Comparison of ENCODE assay signal across 24 cellular contexts in genomic region chr17:3627768-3628167, GRCh38.
"Had no signal": no experiment of that assay in that cellular context is flagged by ENCODE, and none has a peak within 500 bp of the region (broad histone marks: within the 10 kb centered on the region; RNA-seq: fewer than 3 reads in every experiment).

No MANE protein-coding gene starts in this region.

- H3K27me3 ChIP-seq: colonic mucosa, foreskin keratinocyte, gastroesophageal sphincter, ovary, right lobe of liver, suprapubic skin, thyroid gland had no signal

- H3K4me3 Mint-ChIP-seq: central memory CD8-positive, alpha-beta T cell; dendritic cell treated with granulocyte-macrophage colony-stimulating factor and Interleukin-4, amounts not matched to agents 40 ng/mL and 50 ng/mL, for 4 days; endodermal cell; naive thymus-derived CD8-positive, alpha-beta T cell; stimulated activated naive B cell treated with anti-CD40 and anti-IgM and Interleukin-4, amounts not matched to agents 10 μg/mL and 1 μg/mL and 100 μg/mL, for 72 hours; stimulated activated naive CD8-positive, alpha-beta T cell treated with anti-CD3 and anti-CD28 coated beads, Interleukin-15, Interleukin-2, amounts not matched to agents 100 ng/mL and 50 ng/mL, for 24 hours; type B pancreatic cell had no signal

- ATAC-seq: esophagus mucosa; foreskin keratinocyte; gastroesophageal sphincter; left lobe of liver; lower lobe of right lung; naive thymus-derived CD8-positive, alpha-beta T cell; right lobe of liver; stimulated activated naive B cell treated with anti-CD40 and anti-IgM and Interleukin-4, amounts not matched to agents 10 μg/mL and 1 μg/mL and 100 μg/mL, for 72 hours had no signal

- H3K4me1 ChIP-seq: colonic mucosa, foreskin keratinocyte, lower lobe of right lung, right lobe of liver, suprapubic skin, thyroid gland had no signal

- H3K4me3 ChIP-seq: colonic mucosa, gastroesophageal sphincter, lower lobe of right lung, ovary, right lobe of liver, suprapubic skin, thyroid gland had no signal

- H3K9me3 ChIP-seq: colonic mucosa, gastroesophageal sphincter, lower lobe of right lung, ovary, right lobe of liver, suprapubic skin, thyroid gland had no signal

- H3K27ac Mint-ChIP-seq: dendritic cell treated with granulocyte-macrophage colony-stimulating factor and Interleukin-4, amounts not matched to agents 40 ng/mL and 50 ng/mL, for 4 days; endodermal cell; naive thymus-derived CD8-positive, alpha-beta T cell; stimulated activated naive B cell treated with anti-CD40 and anti-IgM and Interleukin-4, amounts not matched to agents 10 μg/mL and 1 μg/mL and 100 μg/mL, for 72 hours; stimulated activated naive CD8-positive, alpha-beta T cell treated with anti-CD3 and anti-CD28 coated beads, Interleukin-15, Interleukin-2, amounts not matched to agents 100 ng/mL and 50 ng/mL, for 24 hours; type B pancreatic cell had no signal

- H3K27me3 Mint-ChIP-seq: central memory CD8-positive, alpha-beta T cell; dendritic cell treated with granulocyte-macrophage colony-stimulating factor and Interleukin-4, amounts not matched to agents 40 ng/mL and 50 ng/mL, for 4 days; naive thymus-derived CD8-positive, alpha-beta T cell; stimulated activated naive B cell treated with anti-CD40 and anti-IgM and Interleukin-4, amounts not matched to agents 10 μg/mL and 1 μg/mL and 100 μg/mL, for 72 hours; stimulated activated naive CD8-positive, alpha-beta T cell treated with anti-CD3 and anti-CD28 coated beads, Interleukin-15, Interleukin-2, amounts not matched to agents 100 ng/mL and 50 ng/mL, for 24 hours; type B pancreatic cell had no signal

- H3K36me3 ChIP-seq: ovary had no signal

- H3K9me3 Mint-ChIP-seq: central memory CD8-positive, alpha-beta T cell; dendritic cell treated with granulocyte-macrophage colony-stimulating factor and Interleukin-4, amounts not matched to agents 40 ng/mL and 50 ng/mL, for 4 days; endodermal cell; naive thymus-derived CD8-positive, alpha-beta T cell; stimulated activated naive B cell treated with anti-CD40 and anti-IgM and Interleukin-4, amounts not matched to agents 10 μg/mL and 1 μg/mL and 100 μg/mL, for 72 hours; stimulated activated naive CD8-positive, alpha-beta T cell treated with anti-CD3 and anti-CD28 coated beads, Interleukin-15, Interleukin-2, amounts not matched to agents 100 ng/mL and 50 ng/mL, for 24 hours; type B pancreatic cell had no signal

- H3K27ac ChIP-seq: colonic mucosa, epithelial cell of prostate, foreskin keratinocyte, gastroesophageal sphincter, lower lobe of right lung, right lobe of liver, suprapubic skin, thyroid gland had no signal

- DNase-seq: colonic mucosa; effector CD8-positive, alpha-beta T cell; endodermal cell; foreskin keratinocyte; kidney; lower lobe of right lung; naive thymus-derived CD8-positive, alpha-beta T cell; occipital lobe; right lobe of liver; small intestine; stimulated activated CD4-positive, alpha-beta T cell treated with anti-CD3 and anti-CD28 coated beads, Interleukin-15, amount 100 ng/mL, for 24 hours; stimulated activated CD4-positive, alpha-beta T cell treated with anti-CD3 and anti-CD28 coated beads, Interleukin-2, amount 100 ng/mL, for 48 hours; stimulated activated naive B cell treated with anti-CD40 and anti-IgM and Interleukin-4, amounts not matched to agents 10 μg/mL and 1 μg/mL and 100 μg/mL, for 72 hours; thyroid gland had no signal
